ENCODE assay signal across 1 cellular context in the genomic region with DNA sequence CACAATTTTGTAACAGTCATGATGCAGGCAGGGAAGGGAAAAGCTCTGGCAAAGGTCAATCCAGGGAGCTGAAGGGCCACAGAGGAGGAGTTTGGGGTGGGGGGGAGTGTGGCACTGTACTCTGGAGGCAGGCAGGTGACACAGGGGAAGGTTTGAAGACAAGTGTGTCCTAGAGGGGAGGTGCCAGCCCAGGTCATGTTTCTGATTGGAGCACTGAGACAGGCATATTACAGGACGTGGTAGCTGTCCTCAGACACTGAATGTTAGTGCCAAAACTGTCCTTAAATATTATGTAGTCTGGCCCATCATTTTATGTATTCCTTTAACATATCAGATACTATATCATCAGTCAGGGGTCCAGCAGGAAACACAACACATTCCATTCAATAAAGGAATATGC.
TF ChIP-seq lines count a peak whose summit lies in the region.

No MANE protein-coding gene starts in this region.

TF ChIP-seq in HCT116, 20 proteins besides CTCF, POLR2A, EP300 and RAD21:
- no peak for TF ChIP-seq EZH2 (IDR thresholded peaks at IDR 0.05)
- TF ChIP-seq CEBPB (IDR thresholded peaks at IDR 0.05; ENCODE audit: low read depth): no peak
- TF ChIP-seq TCF7L2 (IDR thresholded peaks at IDR 0.05; ENCODE audit: borderline replicate concordance, extremely low read depth, insufficient read depth, insufficient read length): no peak
- TF ChIP-seq, protein P1, sequence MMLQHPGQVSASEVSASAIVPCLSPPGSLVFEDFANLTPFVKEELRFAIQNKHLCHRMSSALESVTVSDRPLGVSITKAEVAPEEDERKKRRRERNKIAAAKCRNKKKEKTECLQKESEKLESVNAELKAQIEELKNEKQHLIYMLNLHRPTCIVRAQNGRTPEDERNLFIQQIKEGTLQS (IDR thresholded peaks at IDR 0.05): no peak
- TF ChIP-seq FOSL1 (IDR thresholded peaks at IDR 0.05; ENCODE audit: low read depth): no peak
- no peak for TF ChIP-seq EZH2phosphoT487 (IDR thresholded peaks at IDR 0.05; ENCODE audit: borderline replicate concordance)
TF ChIP-seq in HCT116: peak in this region for 0.
